Comparison of ENCODE assay signal across 1 cellular context in genomic region chr6:157758516-157759023, GRCh38.
A peak's percentile ranks its signal among the peaks of the same experiment; 100 is the strongest.
TF ChIP-seq lines count a peak whose summit lies in the region.

No MANE protein-coding gene starts in this region.

TF ChIP-seq in HepG2, 621 proteins besides CTCF, POLR2A, EP300 and RAD21 (continued from another document):
- TF ChIP-seq ETV5 (CRISPR knock-in tag; IDR thresholded peaks at IDR 0.05; ENCODE audit: borderline replicate concordance) (peak; percentile 28; the same call in 1 of the 2 replicates), KAT2B (IDR thresholded peaks at IDR 0.05; ENCODE audit: borderline replicate concordance, low read depth, low read length) (no peak), YY1 (IDR thresholded peaks at IDR 0.05; ENCODE audit: insufficient read depth, insufficient replicate concordance, low read depth, low read length) (no peak), SAP130 (CRISPR knock-in tag; IDR thresholded peaks at IDR 0.05; ENCODE audit: low read depth) (peak; percentile 29), ZNF546 (CRISPR knock-in tag; conservative IDR thresholded peaks at IDR 0.05) (no peak), RXRB (CRISPR knock-in tag; IDR thresholded peaks at IDR 0.05; ENCODE audit: borderline replicate concordance) (no peak), BHLHE40 (IDR thresholded peaks at IDR 0.05; ENCODE audit: low read length) (peak; percentile 45; the same call in 1 of the 2 replicates), MYC (CRISPR knock-in tag; IDR thresholded peaks at IDR 0.05; ENCODE audit: borderline replicate concordance) (0 out of 2 replicates have a peak, but pooled peaks have one; percentile 35), MLLT10 (CRISPR knock-in tag; IDR thresholded peaks at IDR 0.05) (no peak), ZBTB33 (CRISPR knock-in tag; IDR thresholded peaks at IDR 0.05) (no peak), CREM (IDR thresholded peaks at IDR 0.05) (no peak), CREM (CRISPR knock-in tag; IDR thresholded peaks at IDR 0.05) (no peak), ZBTB21 (CRISPR knock-in tag; IDR thresholded peaks at IDR 0.05) (no peak), IKZF5 (CRISPR knock-in tag; IDR thresholded peaks at IDR 0.05) (no peak), ZFP82 (CRISPR knock-in tag; IDR thresholded peaks at IDR 0.05; ENCODE audit: borderline replicate concordance) (0 out of 2 replicates have a peak, but pooled peaks have one; percentile 29), GTF2F1 (IDR thresholded peaks at IDR 0.05; ENCODE audit: low read length) (no peak)
- TF ChIP-seq, protein P1, sequence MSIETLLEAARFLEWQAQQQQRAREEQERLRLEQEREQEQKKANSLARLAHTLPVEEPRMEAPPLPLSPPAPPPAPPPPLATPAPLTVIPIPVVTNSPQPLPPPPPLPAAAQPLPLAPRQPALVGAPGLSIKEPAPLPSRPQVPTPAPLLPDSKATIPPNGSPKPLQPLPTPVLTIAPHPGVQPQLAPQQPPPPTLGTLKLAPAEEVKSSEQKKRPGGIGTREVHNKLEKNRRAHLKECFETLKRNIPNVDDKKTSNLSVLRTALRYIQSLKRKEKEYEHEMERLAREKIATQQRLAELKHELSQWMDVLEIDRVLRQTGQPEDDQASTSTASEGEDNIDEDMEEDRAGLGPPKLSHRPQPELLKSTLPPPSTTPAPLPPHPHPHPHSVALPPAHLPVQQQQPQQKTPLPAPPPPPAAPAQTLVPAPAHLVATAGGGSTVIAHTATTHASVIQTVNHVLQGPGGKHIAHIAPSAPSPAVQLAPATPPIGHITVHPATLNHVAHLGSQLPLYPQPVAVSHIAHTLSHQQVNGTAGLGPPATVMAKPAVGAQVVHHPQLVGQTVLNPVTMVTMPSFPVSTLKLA (IDR thresholded peaks at IDR 0.05): peak; percentile 60
- TF ChIP-seq, protein P2, sequence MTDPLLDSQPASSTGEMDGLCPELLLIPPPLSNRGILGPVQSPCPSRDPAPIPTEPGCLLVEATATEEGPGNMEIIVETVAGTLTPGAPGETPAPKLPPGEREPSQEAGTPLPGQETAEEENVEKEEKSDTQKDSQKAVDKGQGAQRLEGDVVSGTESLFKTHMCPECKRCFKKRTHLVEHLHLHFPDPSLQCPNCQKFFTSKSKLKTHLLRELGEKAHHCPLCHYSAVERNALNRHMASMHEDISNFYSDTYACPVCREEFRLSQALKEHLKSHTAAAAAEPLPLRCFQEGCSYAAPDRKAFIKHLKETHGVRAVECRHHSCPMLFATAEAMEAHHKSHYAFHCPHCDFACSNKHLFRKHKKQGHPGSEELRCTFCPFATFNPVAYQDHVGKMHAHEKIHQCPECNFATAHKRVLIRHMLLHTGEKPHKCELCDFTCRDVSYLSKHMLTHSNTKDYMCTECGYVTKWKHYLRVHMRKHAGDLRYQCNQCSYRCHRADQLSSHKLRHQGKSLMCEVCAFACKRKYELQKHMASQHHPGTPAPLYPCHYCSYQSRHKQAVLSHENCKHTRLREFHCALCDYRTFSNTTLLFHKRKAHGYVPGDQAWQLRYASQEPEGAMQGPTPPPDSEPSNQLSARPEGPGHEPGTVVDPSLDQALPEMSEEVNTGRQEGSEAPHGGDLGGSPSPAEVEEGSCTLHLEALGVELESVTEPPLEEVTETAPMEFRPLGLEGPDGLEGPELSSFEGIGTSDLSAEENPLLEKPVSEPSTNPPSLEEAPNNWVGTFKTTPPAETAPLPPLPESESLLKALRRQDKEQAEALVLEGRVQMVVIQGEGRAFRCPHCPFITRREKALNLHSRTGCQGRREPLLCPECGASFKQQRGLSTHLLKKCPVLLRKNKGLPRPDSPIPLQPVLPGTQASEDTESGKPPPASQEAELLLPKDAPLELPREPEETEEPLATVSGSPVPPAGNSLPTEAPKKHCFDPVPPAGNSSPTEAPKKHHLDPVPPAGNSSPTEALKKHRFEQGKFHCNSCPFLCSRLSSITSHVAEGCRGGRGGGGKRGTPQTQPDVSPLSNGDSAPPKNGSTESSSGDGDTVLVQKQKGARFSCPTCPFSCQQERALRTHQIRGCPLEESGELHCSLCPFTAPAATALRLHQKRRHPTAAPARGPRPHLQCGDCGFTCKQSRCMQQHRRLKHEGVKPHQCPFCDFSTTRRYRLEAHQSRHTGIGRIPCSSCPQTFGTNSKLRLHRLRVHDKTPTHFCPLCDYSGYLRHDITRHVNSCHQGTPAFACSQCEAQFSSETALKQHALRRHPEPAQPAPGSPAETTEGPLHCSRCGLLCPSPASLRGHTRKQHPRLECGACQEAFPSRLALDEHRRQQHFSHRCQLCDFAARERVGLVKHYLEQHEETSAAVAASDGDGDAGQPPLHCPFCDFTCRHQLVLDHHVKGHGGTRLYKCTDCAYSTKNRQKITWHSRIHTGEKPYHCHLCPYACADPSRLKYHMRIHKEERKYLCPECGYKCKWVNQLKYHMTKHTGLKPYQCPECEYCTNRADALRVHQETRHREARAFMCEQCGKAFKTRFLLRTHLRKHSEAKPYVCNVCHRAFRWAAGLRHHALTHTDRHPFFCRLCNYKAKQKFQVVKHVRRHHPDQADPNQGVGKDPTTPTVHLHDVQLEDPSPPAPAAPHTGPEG (CRISPR knock-in tag; IDR thresholded peaks at IDR 0.05): no peak
TF ChIP-seq in HepG2: peak in this region for 18.
